ENCODE assay signal across 15 cellular contexts in genomic region chr12:104638218-104638617, GRCh38.
"Had no signal": no experiment of that assay in that cellular context is flagged by ENCODE, and none has a peak within 500 bp of the region (broad histone marks: within the 10 kb centered on the region; RNA-seq: fewer than 3 reads in every experiment).

No MANE protein-coding gene starts in this region.

- H3K4me1 ChIP-seq: breast epithelium, psoas muscle, SJSA1 had no signal

- H3K27ac ChIP-seq: breast epithelium, esophagus squamous epithelium, psoas muscle, SJSA1 had no signal

- H3K4me3 Mint-ChIP-seq: activated naive CD8-positive, alpha-beta T cell had no signal

- H3K4me3 ChIP-seq: breast epithelium, esophagus squamous epithelium, psoas muscle, SJSA1 had no signal

- DNase-seq: activated effector memory CD4-positive, alpha-beta T cell treated with Interleukin-2 at 50 U/mL for 16 hours; esophagus squamous epithelium; foreskin fibroblast; glutamatergic neuron; midbrain; occipital lobe; psoas muscle; spleen; stimulated activated CD4-positive, alpha-beta T cell treated with anti-CD3 and anti-CD28 coated beads, Interleukin-1b, Interleukin-23, amount 100 ng/mL, for 48 hours; stimulated activated naive CD4-positive, alpha-beta T cell treated with Interleukin-2 at 50 U/mL for 16 hours; SW 1271; T-helper 9 cell had no signal

- ATAC-seq: psoas muscle had no signal

- H3K27me3 Mint-ChIP-seq: activated naive CD8-positive, alpha-beta T cell had no signal

- H3K27ac Mint-ChIP-seq: activated naive CD8-positive, alpha-beta T cell had no signal

- H3K27me3 ChIP-seq: breast epithelium, esophagus squamous epithelium, SJSA1, spleen had no signal

- H3K36me3 ChIP-seq: breast epithelium, esophagus squamous epithelium, SJSA1 had no signal

- H3K9me3 ChIP-seq: psoas muscle, SJSA1 had no signal
